ENCODE assay signal across 1 cellular context in genomic region chr5:141681295-141681694, GRCh38.
TF ChIP-seq lines count a peak whose summit lies in the region.

No MANE protein-coding gene starts in this region.

TF ChIP-seq in A549, 52 proteins besides CTCF, POLR2A, EP300 and RAD21 (continued from another document):
- no peak for TF ChIP-seq HEYL (CRISPR knock-in tag; IDR thresholded peaks at IDR 0.05)
- TF ChIP-seq ELK1 (IDR thresholded peaks at IDR 0.05; ENCODE audit: low read depth, low read length), result no peak
- no peak for TF ChIP-seq GATA3 (IDR thresholded peaks at IDR 0.05; ENCODE audit: borderline replicate concordance)
- TF ChIP-seq NPAS2 (CRISPR knock-in tag; IDR thresholded peaks at IDR 0.05; ENCODE audit: borderline replicate concordance), result no peak
